In the genomic region with DNA sequence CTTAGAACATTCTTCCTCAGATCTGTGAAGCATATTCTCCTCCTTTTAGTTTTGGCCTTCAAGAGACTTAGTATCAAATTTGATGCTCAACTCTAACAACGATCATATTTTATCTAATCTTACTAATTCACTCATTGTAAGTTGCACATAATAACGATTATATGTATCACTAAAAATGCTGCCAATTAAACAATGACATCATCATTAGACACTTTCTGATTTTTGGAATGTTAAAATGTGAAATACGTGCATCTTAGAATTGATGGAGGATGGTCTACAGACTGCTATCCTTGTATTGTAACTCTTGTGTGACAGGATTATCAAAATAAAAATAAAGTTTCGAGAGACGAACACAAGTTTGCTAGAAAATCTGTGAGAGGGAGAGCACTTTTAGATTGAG, we compare ENCODE assay signal across 16 cellular contexts.
A peak's percentile ranks its signal among the peaks of the same experiment; 100 is the strongest.
DNase-seq lines count a peak whose midpoint lies in the region; ATAC-seq, FAIRE-seq and TF ChIP-seq lines count a peak whose summit lies in the region.
"Had no signal": no experiment of that assay in that cellular context is flagged by ENCODE, and none has a peak within 500 bp of the region (broad histone marks: within the 10 kb centered on the region; RNA-seq: fewer than 3 reads in every experiment).

No MANE protein-coding gene starts in this region.

- H3K9me3 Mint-ChIP-seq in activated naive CD8-positive, alpha-beta T cell treated with anti-CD3 and anti-CD28 coated beads for 36 hours = peaks cover 9% of the 10 kb centered on the region
- peaks cover 18% of the 10 kb centered on the region for H3K9me3 Mint-ChIP-seq in neural progenitor cell
- H3K9me3 Mint-ChIP-seq: CD4-positive, alpha-beta memory T cell had no signal

- no peak for TF ChIP-seq CTCF in HepG2 (CRISPR knock-in tag; IDR thresholded peaks at IDR 0.05)
- no peak for TF ChIP-seq CTCF in right lobe of liver (IDR thresholded peaks at IDR 0.05)
- no peak for TF ChIP-seq CTCF in neural progenitor cell (IDR thresholded peaks at IDR 0.05)

- no peak overlapping the region for H3K4me3 ChIP-seq in HepG2 (replicated peaks in 1 of 3; ENCODE audit: insufficient read depth in 1 of 3, low read depth in 2 of 3, low read length in 3 of 3)
- H3K4me3 ChIP-seq in right lobe of liver = no peak overlapping the region
- H3K4me3 ChIP-seq in neural progenitor cell = peak overlapping the region; percentile 3
- H3K4me3 ChIP-seq: HAP-1 had no signal

- H3K36me3 ChIP-seq in HepG2 (replicated peaks in 1 of 2; ENCODE audit: control insufficient read depth in 1 of 2, insufficient read depth in 2 of 2, low read length in 2 of 2) (no peaks in the 10 kb centered on the region), right lobe of liver (no peaks in the 10 kb centered on the region), neural progenitor cell (no peaks in the 10 kb centered on the region)
- H3K36me3 ChIP-seq: HAP-1 had no signal

- no peak overlapping the region for H3K27ac ChIP-seq in HepG2 (ENCODE audit: extremely low read length, insufficient read depth, low read length)
- H3K27ac ChIP-seq in right lobe of liver = no peak overlapping the region
- H3K27ac ChIP-seq in neural progenitor cell = peak overlapping the region; percentile 63

- H4K20me1 ChIP-seq in HepG2 (ENCODE audit: insufficient read depth, low read length) (no peaks in the 10 kb centered on the region), neural progenitor cell (ENCODE audit: low read depth) (no peaks in the 10 kb centered on the region)

- H3K27me3 ChIP-seq in HepG2 (ENCODE audit: control insufficient read depth in 1 of 2, insufficient read depth in 2 of 2, low read length in 2 of 2) = no peaks in the 10 kb centered on the region
- H3K27me3 ChIP-seq in right lobe of liver = no peaks in the 10 kb centered on the region
- H3K27me3 ChIP-seq in neural progenitor cell = no peaks in the 10 kb centered on the region

- DNase-seq in HepG2 (ENCODE audit: low spot score) = no peak
- DNase-seq in right lobe of liver = no peak
- no peak for DNase-seq in activated naive CD8-positive, alpha-beta T cell treated with anti-CD3 and anti-CD28 coated beads for 36 hours
- DNase-seq in neural progenitor cell (ENCODE audit: low spot score) = no peak
- DNase-seq in UCSD-AML1 (lab: John Stamatoyannopoulos, UW; ENCODE audit: unreplicated experiment) = no peak
- no peak for DNase-seq in DMS79 treated with DMSO at 0.1 percent for 48 hours (lab: John Stamatoyannopoulos, UW)
- DNase-seq: C1 segment of cervical spinal cord; Caco-2; CD4-positive, alpha-beta memory T cell; DMS 273 treated with DMSO at 0.1 percent for 48 hours; DMS79; GF-D8; GOT3 had no signal

- TF ChIP-seq EP300 in HepG2 (IDR thresholded peaks at IDR 0.05; ENCODE audit: low read depth in 2 of 2, low read length in 2 of 2) = no peak
- TF ChIP-seq EP300 in HepG2 (CRISPR knock-in tag; IDR thresholded peaks at IDR 0.05; ENCODE audit: borderline replicate concordance) = no peak

- no peaks in the 10 kb centered on the region for H3K27me3 Mint-ChIP-seq in activated naive CD8-positive, alpha-beta T cell treated with anti-CD3 and anti-CD28 coated beads for 36 hours
- peaks cover 4% of the 10 kb centered on the region for H3K27me3 Mint-ChIP-seq in neural progenitor cell (ENCODE audit: insufficient read depth, low read depth)
- H3K27me3 Mint-ChIP-seq: CD4-positive, alpha-beta memory T cell had no signal

- in situ Hi-C loops in HepG2 (cut with HindIII; ENCODE audit: extremely low pct_ligation_motif_present, low pct_unique_long_range_greater_than_20kb) = no loop called here

- TF ChIP-seq POLR2A in HepG2 (IDR thresholded peaks at IDR 0.05; ENCODE audit: insufficient read depth in 1 of 2, low read depth in 2 of 2, low read length in 2 of 2) (no peak), right lobe of liver (IDR thresholded peaks at IDR 0.05) (no peak)

- no peak overlapping the region for H3K9ac ChIP-seq in HepG2 (ENCODE audit: insufficient read depth, low read depth, low read length)
- no peak overlapping the region for H3K9ac ChIP-seq in neural progenitor cell

- H3K36me3 Mint-ChIP-seq in activated naive CD8-positive, alpha-beta T cell treated with anti-CD3 and anti-CD28 coated beads for 36 hours = peaks cover 59% of the 10 kb centered on the region
- H3K36me3 Mint-ChIP-seq in neural progenitor cell = peaks cover 33% of the 10 kb centered on the region

- H3K4me3 Mint-ChIP-seq in activated naive CD8-positive, alpha-beta T cell treated with anti-CD3 and anti-CD28 coated beads for 36 hours = no peak overlapping the region
- H3K4me3 Mint-ChIP-seq in neural progenitor cell = no peak overlapping the region
- H3K4me3 Mint-ChIP-seq: CD4-positive, alpha-beta memory T cell had no signal

- ATAC-seq in HepG2 (no peak), right lobe of liver (no peak)

- no TSS peak for BruUV-seq in HepG2 (replicated peaks; lab: Mats Ljungman, UMichigan)

- POLR2A ChIA-PET in HepG2 (lab: Yijun Ruan, JAX) = no interaction called here

- H3K79me2 ChIP-seq in HepG2 (ENCODE audit: insufficient read depth, low read length) (no peaks in the 10 kb centered on the region), neural progenitor cell (ENCODE audit: low read depth) (no peaks in the 10 kb centered on the region)

- no peak overlapping the region for H2AFZ ChIP-seq in HepG2 (ENCODE audit: low read length)
- H2AFZ ChIP-seq in neural progenitor cell (replicated peaks) = no peak overlapping the region

- H3K9me3 ChIP-seq in HepG2 (ENCODE audit: low read length) (no peaks in the 10 kb centered on the region), right lobe of liver (no peaks in the 10 kb centered on the region), neural progenitor cell (ENCODE audit: low read depth) (no peaks in the 10 kb centered on the region)
- H3K9me3 ChIP-seq: Caco-2, HAP-1 had no signal

- WGBS in HepG2 (ENCODE audit: low lambda C conversion rate) = 1% methylated on average over 5 of the region's 5 CpGs
- WGBS in right lobe of liver (ENCODE audit: insufficient coverage, low coverage, low lambda C conversion rate, missing lambda C conversion rate) = 67% methylated on average over 5 of the region's 5 CpGs

- no peak for FAIRE-seq in HepG2 (lab: Jason Lieb, UNC)
- FAIRE-seq: GM12892, H54 had no signal

- CTCF ChIA-PET in HepG2 (lab: Yijun Ruan, JAX; ENCODE audit: low intra/inter-chr PET ratio, low total read pairs) = no interaction called here

- intact Hi-C loops in HepG2 (cut with micrococcal nuclease; ENCODE audit: unreplicated experiment) (no loop called here), right lobe of liver (cut with DNase I) (no loop called here)

- H3K27ac Mint-ChIP-seq in activated naive CD8-positive, alpha-beta T cell treated with anti-CD3 and anti-CD28 coated beads for 36 hours = peak overlapping the region; percentile 2
- H3K27ac Mint-ChIP-seq in neural progenitor cell = no peak overlapping the region

- H3K4me2 ChIP-seq in HepG2 (ENCODE audit: low read depth, low read length) = no peak overlapping the region
- H3K4me2 ChIP-seq in neural progenitor cell = peak overlapping the region; percentile 36

- H3K4me1 ChIP-seq in HepG2 (ENCODE audit: insufficient read depth, low read length) (no peaks in the 10 kb centered on the region), right lobe of liver (no peaks in the 10 kb centered on the region), neural progenitor cell (peaks cover 21% of the 10 kb centered on the region)
- H3K4me1 ChIP-seq: Caco-2, HAP-1 had no signal

- peaks cover 25% of the 10 kb centered on the region for H3K4me1 Mint-ChIP-seq in activated naive CD8-positive, alpha-beta T cell treated with anti-CD3 and anti-CD28 coated beads for 36 hours
- peaks cover 9% of the 10 kb centered on the region for H3K4me1 Mint-ChIP-seq in neural progenitor cell

- peaks cover 9% of the 10 kb centered on the region for H3F3A ChIP-seq in neural progenitor cell (ENCODE audit: low read depth)

- TF ChIP-seq RAD21 in HepG2 (CRISPR knock-in tag; IDR thresholded peaks at IDR 0.05) = no peak

TF ChIP-seq in HepG2, 621 proteins besides CTCF, POLR2A, EP300 and RAD21:
- TF ChIP-seq NPAS2 (CRISPR knock-in tag; IDR thresholded peaks at IDR 0.05; ENCODE audit: borderline replicate concordance) = no peak
- TF ChIP-seq ZNF7 (CRISPR knock-in tag; IDR thresholded peaks at IDR 0.05) = no peak
- peak; percentile 96 for TF ChIP-seq ATF7 (IDR thresholded peaks at IDR 0.05)
- TF ChIP-seq ATF7 (CRISPR knock-in tag; IDR thresholded peaks at IDR 0.05) = no peak
- TF ChIP-seq CREB1 (IDR thresholded peaks at IDR 0.05) = 0 out of 2 replicates have a peak, but pooled peaks have one; percentile 20
- TF ChIP-seq CREB1 (CRISPR knock-in tag; IDR thresholded peaks at IDR 0.05) = no peak
- no peak for TF ChIP-seq ATAD3A (CRISPR knock-in tag; IDR thresholded peaks at IDR 0.05)
- TF ChIP-seq ZNF672 (CRISPR knock-in tag; IDR thresholded peaks at IDR 0.05) = no peak
- no peak for TF ChIP-seq SMAD1 (CRISPR knock-in tag; IDR thresholded peaks at IDR 0.05; ENCODE audit: borderline replicate concordance, low read depth)
- TF ChIP-seq NKX3-1 (CRISPR knock-in tag; IDR thresholded peaks at IDR 0.05) = no peak
